8 cellular contexts compared by ENCODE assay signal in genomic region chr11:8263769-8264410, GRCh38. TPM values are rescaled to one million over a fixed set of nuclear protein-coding genes. Genes with fewer than 3 reads are reported as not detected.
DNase-seq lines count a peak whose midpoint lies in the region; ATAC-seq and TF ChIP-seq lines count a peak whose summit lies in the region.

Gene LMO1, minus strand, starts transcription at chr11:8263878. Its CDS starts 516 bp downstream, at chr11:8263362.

- TF ChIP-seq CTCF in astrocyte of the spinal cord (IDR thresholded peaks at IDR 0.05; ENCODE audit: low read depth, low read length) (peak; percentile 94), gastrocnemius medialis (IDR thresholded peaks at IDR 0.05 in 4 of 5, conservative IDR thresholded peaks at IDR 0.05 in 1 of 5) (peak; percentile 73 to 96 (median 88))

- peak in 1 of 2 donors; percentile 31 for TF ChIP-seq POLR2A in gastrocnemius medialis (IDR thresholded peaks at IDR 0.05)

- H3K27ac ChIP-seq in gastrocnemius medialis: peak within 1 kb of the TSS; percentile 78 to 88 (median 81)

- H3K9me3 ChIP-seq in gastrocnemius medialis: no peaks in the 10 kb centered on the region

- intact Hi-C loops in gastrocnemius medialis (cut with DNase I; ENCODE audit: low total_unique reads): loop anchor here (1.0 to 10.0 kb wide), 3 partner anchors 17 to 551 kb away; a partner anchor contains a TSS

- peaks cover 28 to 35% of the 10 kb centered on the region in 2 donors for H3K4me1 ChIP-seq in gastrocnemius medialis

- DNase-seq in ELR (ENCODE audit: low read depth) (peak; percentile 84), NCI-H1694 treated with DMSO at 0.1 percent for 48 hours (lab: John Stamatoyannopoulos, UW) (peak; percentile 75), T-helper 9 cell (peak; percentile 65), astrocyte of the spinal cord (ENCODE audit: low read depth, low spot score) (peak; percentile 71), gastrocnemius medialis (peak; percentile 65 to 72)

- H3K36me3 ChIP-seq in gastrocnemius medialis: no peaks in the 10 kb centered on the region

- H3K4me3 ChIP-seq in astrocyte of the spinal cord (ENCODE audit: low read depth, low read length) (peak within 1 kb of the TSS; percentile 22), iPS-11a (ENCODE audit: low read depth, low read length) (peak within 1 kb of the TSS; percentile 39), gastrocnemius medialis (peak within 1 kb of the TSS; percentile 52 to 70 (median 58))

- peaks cover 24 to 32% (median 28%) of the 10 kb centered on the region in 3 donors for H3K27me3 ChIP-seq in gastrocnemius medialis

- ATAC-seq in HG02610 (IDR thresholded peaks at IDR 0.05; ENCODE audit: unreplicated experiment) (peak; percentile 58), gastrocnemius medialis (peak; percentile 50 to 64), HG02763 (IDR thresholded peaks at IDR 0.05; ENCODE audit: unreplicated experiment) (no peak)

- in situ Hi-C loops in astrocyte of the spinal cord (cut with HindIII; ENCODE audit: low sequenced_read_pairs) (no loop called here), gastrocnemius medialis (cut with MboI; ENCODE audit: low sequenced_read_pairs in 4 of 4) (loop anchor here in 1 of 4 donors (5.0 kb wide), 1 partner anchor 37 kb away; no protein-coding TSS in a partner anchor)

RNA-seq across cellular contexts. Expression of gene LMO1, which starts in this region (rescaled TPM):
- 1 to 10 TPM; 2.2 to 7.0 (median 2.5) TPM for total RNA-seq in gastrocnemius medialis
